In genomic region chr5:75325242-75325641, GRCh38 we compare ENCODE assay signal across 20 cellular contexts. TPM values are rescaled to one million over a fixed set of nuclear protein-coding genes. Genes with fewer than 3 reads are reported as not detected.
A peak's percentile ranks its signal among the peaks of the same experiment; 100 is the strongest.
DNase-seq lines count a peak whose midpoint lies in the region; ATAC-seq and TF ChIP-seq lines count a peak whose summit lies in the region.
"Had no signal": no experiment of that assay in that cellular context is flagged by ENCODE, and none has a peak within 500 bp of the region (broad histone marks: within the 10 kb centered on the region; RNA-seq: fewer than 3 reads in every experiment).

No MANE protein-coding gene starts in this region.

- H3K9ac ChIP-seq in HCT116 (ENCODE audit: low read length) = no peak overlapping the region

- POLR2A ChIA-PET in HCT116 (lab: Charles Lee) = no interaction called here

- H3K36me3 Mint-ChIP-seq in activated T-cell treated with anti-CD3 and anti-CD28 coated beads, Interleukin-2, amount 50 U/mL, for 4 hours (ENCODE audit: insufficient read depth) = no peaks in the 10 kb centered on the region
- no peaks in the 10 kb centered on the region for H3K36me3 Mint-ChIP-seq in chondrocyte (ENCODE audit: low read depth)
- no peaks in the 10 kb centered on the region for H3K36me3 Mint-ChIP-seq in stimulated activated naive CD8-positive, alpha-beta T cell treated with anti-CD3 and anti-CD28 coated beads, Interleukin-15, Interleukin-2, amounts not matched to agents 100 ng/mL and 50 ng/mL, for 24 hours (ENCODE audit: low read depth)
- H3K36me3 Mint-ChIP-seq: CD8-positive, alpha-beta memory T cell; WTC11 had no signal

- RAD21 ChIA-PET in HCT116 (lab: Charles Lee; ENCODE audit: low non-redundant PET in 1 of 2, low total read pairs in 2 of 2, uncharacterized antibody in 2 of 2, unreplicated experiment in 2 of 2) = no interaction called here

- no peaks in the 10 kb centered on the region for H3K27me3 ChIP-seq in HCT116 (ENCODE audit: insufficient read depth, low read length)
- no peaks in the 10 kb centered on the region for H3K27me3 ChIP-seq in uterus
- no peaks in the 10 kb centered on the region for H3K27me3 ChIP-seq in SJCRH30

- H3K4me1 ChIP-seq in HCT116 (ENCODE audit: control insufficient read depth in 1 of 2, insufficient read depth in 2 of 2, low read length in 2 of 2) (peaks cover 21 to 37% of the 10 kb centered on the region in 2 experiments), uterus (no peaks in the 10 kb centered on the region), SJCRH30 (0 out of 2 replicates have a peak, but pooled peaks cover 5% of the 10 kb centered on the region)

- peaks cover 9% of the 10 kb centered on the region for H3K27me3 Mint-ChIP-seq in activated T-cell treated with anti-CD3 and anti-CD28 coated beads, Interleukin-2, amount 50 U/mL, for 4 hours (ENCODE audit: low read depth)
- no peaks in the 10 kb centered on the region for H3K27me3 Mint-ChIP-seq in chondrocyte (ENCODE audit: low read depth)
- no peaks in the 10 kb centered on the region for H3K27me3 Mint-ChIP-seq in stimulated activated naive CD8-positive, alpha-beta T cell treated with anti-CD3 and anti-CD28 coated beads, Interleukin-15, Interleukin-2, amounts not matched to agents 100 ng/mL and 50 ng/mL, for 24 hours

- TF ChIP-seq RAD21 in HCT116 (IDR thresholded peaks at IDR 0.05; ENCODE audit: low read depth) = no peak

- TF ChIP-seq POLR2A in HCT116 (IDR thresholded peaks at IDR 0.05; ENCODE audit: borderline replicate concordance, extremely low read depth, insufficient read depth, insufficient read length) (no peak), uterus (IDR thresholded peaks at IDR 0.05) (no peak)

- no peaks in the 10 kb centered on the region for H4K20me1 ChIP-seq in HCT116 (ENCODE audit: insufficient read depth)

- peak; percentile 59 to 61 for ATAC-seq in activated T-cell treated with anti-CD3 and anti-CD28 coated beads, Interleukin-2, amount 50 U/mL, for 4 hours
- no peak for ATAC-seq in HCT116
- ATAC-seq: Panc1, WTC11 had no signal

- peak overlapping the region; percentile 39 for H2AFZ ChIP-seq in HCT116 (ENCODE audit: low read depth, low read length, poor library complexity, severe bottlenecking)

- no peak overlapping the region for H3K4me3 Mint-ChIP-seq in activated T-cell treated with anti-CD3 and anti-CD28 coated beads, Interleukin-2, amount 50 U/mL, for 4 hours
- no peak overlapping the region for H3K4me3 Mint-ChIP-seq in chondrocyte (ENCODE audit: unreplicated experiment)
- H3K4me3 Mint-ChIP-seq in stimulated activated naive CD8-positive, alpha-beta T cell treated with anti-CD3 and anti-CD28 coated beads, Interleukin-15, Interleukin-2, amounts not matched to agents 100 ng/mL and 50 ng/mL, for 24 hours = peak overlapping the region; percentile 32
- H3K4me3 Mint-ChIP-seq: CD8-positive, alpha-beta memory T cell; central memory CD8-positive, alpha-beta T cell; WTC11 had no signal

- no peak overlapping the region for H3K4me2 ChIP-seq in HCT116 (ENCODE audit: low read length)

- H3K4me3 ChIP-seq in HCT116 (replicated peaks in 1 of 2; ENCODE audit: low read depth in 1 of 2, low read length in 2 of 2) = no peak overlapping the region
- H3K4me3 ChIP-seq in uterus = no peak overlapping the region
- H3K4me3 ChIP-seq in SJCRH30 = no peak overlapping the region

- H3K9me2 ChIP-seq in HCT116 (ENCODE audit: insufficient read depth) = no peaks in the 10 kb centered on the region

- no peak overlapping the region for H3K27ac ChIP-seq in HCT116 (ENCODE audit: low read depth, low read length)
- H3K27ac ChIP-seq in uterus = no peak overlapping the region
- H3K27ac ChIP-seq in SJCRH30 = no peak overlapping the region

- TF ChIP-seq CTCF in HCT116 (IDR thresholded peaks at IDR 0.05 in 2 of 3, conservative IDR thresholded peaks at IDR 0.05 in 1 of 3; ENCODE audit: borderline replicate concordance in 1 of 3, insufficient read depth in 1 of 3, low read depth in 2 of 3, low read length in 2 of 3) (peak in 2 of 3 experiments; percentile 17 to 36; a peak in 3 of 6 replicates), chondrocyte (IDR thresholded peaks at IDR 0.05) (peak; percentile 25), uterus (IDR thresholded peaks at IDR 0.05) (no peak)

- H3K9me3 ChIP-seq in HCT116 (ENCODE audit: control insufficient read depth in 1 of 2, insufficient read depth in 1 of 2, low read depth in 1 of 2, low read length in 2 of 2) = no peaks in the 10 kb centered on the region
- H3K9me3 ChIP-seq in uterus = no peaks in the 10 kb centered on the region
- H3K9me3 ChIP-seq in SJCRH30 (replicated peaks) = no peaks in the 10 kb centered on the region

- H3K9me3 Mint-ChIP-seq in activated T-cell treated with anti-CD3 and anti-CD28 coated beads, Interleukin-2, amount 50 U/mL, for 4 hours = no peaks in the 10 kb centered on the region
- H3K9me3 Mint-ChIP-seq in chondrocyte (ENCODE audit: low read depth) = no peaks in the 10 kb centered on the region
- H3K9me3 Mint-ChIP-seq in stimulated activated naive CD8-positive, alpha-beta T cell treated with anti-CD3 and anti-CD28 coated beads, Interleukin-15, Interleukin-2, amounts not matched to agents 100 ng/mL and 50 ng/mL, for 24 hours = no peaks in the 10 kb centered on the region
- H3K9me3 Mint-ChIP-seq: CD8-positive, alpha-beta memory T cell; central memory CD8-positive, alpha-beta T cell; WTC11 had no signal

- H3K36me3 ChIP-seq in HCT116 (ENCODE audit: control insufficient read depth in 1 of 2, insufficient read depth in 2 of 2, low read length in 2 of 2) = no peaks in the 10 kb centered on the region
- H3K36me3 ChIP-seq in uterus = no peaks in the 10 kb centered on the region
- H3K36me3 ChIP-seq in SJCRH30 = no peaks in the 10 kb centered on the region

- no TSS peak for BruUV-seq in HCT116 (replicated peaks; lab: Mats Ljungman, UMichigan)

- H3K4me1 Mint-ChIP-seq in activated T-cell treated with anti-CD3 and anti-CD28 coated beads, Interleukin-2, amount 50 U/mL, for 4 hours (ENCODE audit: low read depth) = peaks cover 5% of the 10 kb centered on the region
- peaks cover 14% of the 10 kb centered on the region for H3K4me1 Mint-ChIP-seq in chondrocyte (ENCODE audit: low read depth)
- peaks cover 31% of the 10 kb centered on the region for H3K4me1 Mint-ChIP-seq in stimulated activated naive CD8-positive, alpha-beta T cell treated with anti-CD3 and anti-CD28 coated beads, Interleukin-15, Interleukin-2, amounts not matched to agents 100 ng/mL and 50 ng/mL, for 24 hours (ENCODE audit: low read depth)
- H3K4me1 Mint-ChIP-seq: CD8-positive, alpha-beta memory T cell; central memory CD8-positive, alpha-beta T cell had no signal

- CTCF ChIA-PET in HCT116 (lab: Charles Lee) = no interaction called here

- no peak for DNase-seq in activated T-cell treated with anti-CD3 and anti-CD28 coated beads, Interleukin-2, amount 50 U/mL, for 4 hours
- DNase-seq in activated T-cell treated with anti-CD3 and anti-CD28 coated beads for 4 hours = no peak
- no peak for DNase-seq in HCT116 (ENCODE audit: low read depth, low spot score)
- DNase-seq in chondrocyte (ENCODE audit: low spot score) = no peak
- no peak for DNase-seq in RKO (ENCODE audit: low spot score)
- no peak for DNase-seq in uterus
- DNase-seq in SJCRH30 = no peak
- DNase-seq: activated gamma-delta T cell treated with Interleukin-2 at 50 U/mL for 16 hours; anterior cingulate cortex; CD8-positive, alpha-beta memory T cell; DMS79; islet precursor cell; NCI-H1048; NCI-H2081 treated with DMSO at 0.1 percent for 48 hours; NCI-H446 treated with DMSO at 0.1 percent for 48 hours; stimulated activated CD4-positive, alpha-beta T cell treated with anti-CD3 and anti-CD28 coated beads, Interleukin-12 subunit alpha, Interleukin-12 subunit beta, amount 100 ng/mL, for 4 hours had no signal

- H3K79me2 ChIP-seq in HCT116 (ENCODE audit: insufficient read depth, low read length) = no peaks in the 10 kb centered on the region

- no peak overlapping the region for H3K27ac Mint-ChIP-seq in chondrocyte (ENCODE audit: unreplicated experiment)
- peak overlapping the region; percentile 81 for H3K27ac Mint-ChIP-seq in stimulated activated naive CD8-positive, alpha-beta T cell treated with anti-CD3 and anti-CD28 coated beads, Interleukin-15, Interleukin-2, amounts not matched to agents 100 ng/mL and 50 ng/mL, for 24 hours
- H3K27ac Mint-ChIP-seq: CD8-positive, alpha-beta memory T cell; WTC11 had no signal

- intact Hi-C loops in HCT116 (cut with micrococcal nuclease) = no loop called here
- intact Hi-C loops in uterus (cut with DNase I; ENCODE audit: low total_unique reads) = no loop called here

TF ChIP-seq in HCT116, 20 proteins besides CTCF, POLR2A, EP300 and RAD21 (continues in another document):
- TF ChIP-seq SP1 (IDR thresholded peaks at IDR 0.05; ENCODE audit: low read depth) = no peak
- no peak for TF ChIP-seq ZNF274 (IDR thresholded peaks at IDR 0.05; ENCODE audit: low read depth, low read length)
- no peak for TF ChIP-seq TCF7L2 (IDR thresholded peaks at IDR 0.05; ENCODE audit: borderline replicate concordance, extremely low read depth, insufficient read depth, insufficient read length)
- no peak for TF ChIP-seq POLR2AphosphoS5 (IDR thresholded peaks at IDR 0.05; ENCODE audit: low read depth, low read length)
- TF ChIP-seq ELF1 (IDR thresholded peaks at IDR 0.05; ENCODE audit: borderline replicate concordance, low read depth) = no peak
- no peak for TF ChIP-seq EZH2phosphoT487 (IDR thresholded peaks at IDR 0.05; ENCODE audit: borderline replicate concordance)
- TF ChIP-seq YY1 (IDR thresholded peaks at IDR 0.05; ENCODE audit: extremely low read depth, insufficient replicate concordance, low read depth, low read length) = no peak
- no peak for TF ChIP-seq EGR1 (IDR thresholded peaks at IDR 0.05; ENCODE audit: low read depth)
- TF ChIP-seq SRF (IDR thresholded peaks at IDR 0.05; ENCODE audit: low read depth) = no peak
- no peak for TF ChIP-seq FOSL1 (IDR thresholded peaks at IDR 0.05; ENCODE audit: low read depth)
- no peak for TF ChIP-seq EZH2 (IDR thresholded peaks at IDR 0.05)
- TF ChIP-seq ZFX (IDR thresholded peaks at IDR 0.05) = no peak
- no peak for TF ChIP-seq CBX3 (IDR thresholded peaks at IDR 0.05; ENCODE audit: low read depth)
- TF ChIP-seq JUND (IDR thresholded peaks at IDR 0.05) = no peak
- no peak for TF ChIP-seq CEBPB (IDR thresholded peaks at IDR 0.05; ENCODE audit: low read depth)

RNA-seq across cellular contexts. Expression of gene HMGCR, which starts 11.8 kb away (rescaled TPM):
- total RNA-seq in activated T-cell treated with anti-CD3 and anti-CD28 coated beads, Interleukin-2, amount 50 U/mL, for 4 hours = 10 to 100 TPM; 43.8 to 55.5 (median 51.1) TPM
- 101 TPM for total RNA-seq in HCT116 (2021; ENCODE audit: unreplicated experiment)
- 52.4 and 54.0 TPM in 2 replicates for polyA plus RNA-seq in HCT116 (2012)
- 63.2 to 75.9 TPM (median 73.1 TPM) in 3 replicates for total RNA-seq in chondrocyte
- total RNA-seq in uterus = 100 to 1,000 TPM in 1 of 4 donors, 10 to 100 TPM in 1, 1 to 10 TPM in 2; 3.3 to 132 (median 14.1) TPM
- total RNA-seq in SJCRH30 (2014; rRNA removed; shearing (Covaris generic)) = 85.6 and 93.6 TPM in 2 replicates

Comparison
In these comparisons a context has a peak if more than half of its experiments do, and no peak if none do; other contexts are left out.
1. CTCF ChIP-seq: peak in HCT116 (2 of 3) and chondrocyte (single experiment); none in uterus (0 of 4).